In the genomic region with DNA sequence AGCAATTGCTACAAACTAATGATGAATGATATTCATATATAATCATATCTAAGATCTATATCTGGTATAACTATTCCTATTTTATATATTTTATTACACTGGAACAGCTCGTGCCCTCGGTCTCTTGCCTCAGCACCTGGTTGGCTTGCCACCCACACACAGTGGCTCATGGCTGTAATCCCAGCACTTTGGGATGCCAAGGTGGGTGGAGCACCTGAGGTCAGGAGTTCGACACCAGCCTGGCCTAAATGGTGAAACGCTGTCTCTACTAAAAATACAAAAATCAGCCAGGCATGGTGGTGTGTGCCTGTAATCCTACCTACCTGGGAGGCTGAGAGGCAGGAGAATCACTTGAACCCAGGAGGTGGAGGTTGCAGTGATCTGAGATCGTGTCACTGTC, we compare ENCODE assay signal across 1 cellular context.
TF ChIP-seq lines count a peak whose summit lies in the region.

No MANE protein-coding gene starts in this region.

TF ChIP-seq in K562, 482 proteins besides CTCF, POLR2A, EP300 and RAD21:
- peak; percentile 6 for TF ChIP-seq PHF20 (IDR thresholded peaks at IDR 0.05; ENCODE audit: partially characterized antibody)
- TF ChIP-seq, protein P1, sequence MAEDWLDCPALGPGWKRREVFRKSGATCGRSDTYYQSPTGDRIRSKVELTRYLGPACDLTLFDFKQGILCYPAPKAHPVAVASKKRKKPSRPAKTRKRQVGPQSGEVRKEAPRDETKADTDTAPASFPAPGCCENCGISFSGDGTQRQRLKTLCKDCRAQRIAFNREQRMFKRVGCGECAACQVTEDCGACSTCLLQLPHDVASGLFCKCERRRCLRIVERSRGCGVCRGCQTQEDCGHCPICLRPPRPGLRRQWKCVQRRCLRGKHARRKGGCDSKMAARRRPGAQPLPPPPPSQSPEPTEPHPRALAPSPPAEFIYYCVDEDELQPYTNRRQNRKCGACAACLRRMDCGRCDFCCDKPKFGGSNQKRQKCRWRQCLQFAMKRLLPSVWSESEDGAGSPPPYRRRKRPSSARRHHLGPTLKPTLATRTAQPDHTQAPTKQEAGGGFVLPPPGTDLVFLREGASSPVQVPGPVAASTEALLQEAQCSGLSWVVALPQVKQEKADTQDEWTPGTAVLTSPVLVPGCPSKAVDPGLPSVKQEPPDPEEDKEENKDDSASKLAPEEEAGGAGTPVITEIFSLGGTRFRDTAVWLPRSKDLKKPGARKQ (CRISPR knock-in tag; IDR thresholded peaks at IDR 0.05), result peak; percentile 76; the same call in 1 of the 2 replicates
